Comparison of ENCODE assay signal across 8 cellular contexts in the genomic region with DNA sequence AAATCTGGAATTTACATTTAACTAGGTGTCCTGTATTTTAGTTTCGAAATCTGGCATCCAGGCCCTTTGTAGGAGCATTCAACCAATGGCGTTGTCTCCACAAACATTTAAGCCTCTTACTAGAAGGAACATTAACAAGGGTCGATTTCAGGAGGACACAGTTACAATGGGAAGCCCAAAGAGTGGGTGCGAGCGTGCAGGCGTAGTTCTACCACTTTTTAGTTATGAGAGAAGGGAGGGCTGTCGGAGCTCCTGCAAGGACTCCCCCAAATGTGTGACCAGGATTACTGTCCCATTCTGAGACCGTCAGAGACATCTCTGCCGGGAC. TPM values are rescaled to one million over a fixed set of nuclear protein-coding genes. Genes with fewer than 3 reads are reported as not detected.
DNase-seq lines count a peak whose midpoint lies in the region; ATAC-seq and TF ChIP-seq lines count a peak whose summit lies in the region.

No MANE protein-coding gene starts in this region.

- TF ChIP-seq EP300 in SK-N-SH (IDR thresholded peaks at IDR 0.05; ENCODE audit: borderline replicate concordance in 1 of 2, low read depth in 1 of 2, low read length in 1 of 2): no peak

- H3K4me2 ChIP-seq in SK-N-SH: peak overlapping the region; percentile 92

- peak overlapping the region; percentile 97 for H3K4me3 Mint-ChIP-seq in progenitor cell of endocrine pancreas (ENCODE audit: low read depth)

- 22% methylated on average over 7 of the region's 9 CpGs for whole genome bisulfite sequencing in SK-N-SH (ENCODE audit: low lambda C conversion rate)

- peaks cover 18% of the 10 kb centered on the region for H3K4me1 Mint-ChIP-seq in progenitor cell of endocrine pancreas (ENCODE audit: low read depth)

- H2AFZ ChIP-seq in ACC112 (ENCODE audit: low read length, unreplicated experiment) (peak overlapping the region; percentile 97), SK-N-SH (ENCODE audit: low read depth) (peak overlapping the region; percentile 100)

- no peaks in the 10 kb centered on the region for H3F3A ChIP-seq in SK-N-SH (replicated peaks; ENCODE audit: insufficient read depth)

- POLR2A ChIA-PET in SK-N-SH (lab: Yijun Ruan, JAX): interaction anchor here (1.3 kb wide), 1 partner anchor 409 kb away, joined by 3 read pairs; no protein-coding TSS in a partner anchor

- H3K36me3 ChIP-seq in ACC112 (ENCODE audit: insufficient read depth, low read length) (peaks cover 13% of the 10 kb centered on the region), SK-N-SH (replicated peaks in 1 of 2; ENCODE audit: control insufficient read depth in 1 of 2, insufficient read depth in 2 of 2, low read length in 1 of 2) (peaks cover 0 to 3% of the 10 kb centered on the region in 2 experiments)

- no peaks in the 10 kb centered on the region for H3K9me3 Mint-ChIP-seq in progenitor cell of endocrine pancreas (ENCODE audit: low read depth)

- peaks cover 8% of the 10 kb centered on the region for H3K27me3 Mint-ChIP-seq in progenitor cell of endocrine pancreas

- H3K27ac ChIP-seq in ACC112 (ENCODE audit: low read depth, low read length): no peak overlapping the region
- peak overlapping the region; percentile 24 to 64; a peak in 2 of 4 replicates for H3K27ac ChIP-seq in SK-N-SH (ENCODE audit: low read depth in 2 of 2, low read length in 1 of 2)

- peaks cover 9% of the 10 kb centered on the region for H3K36me3 Mint-ChIP-seq in progenitor cell of endocrine pancreas (ENCODE audit: insufficient read depth)

- no peak for TF ChIP-seq CTCF in SK-N-SH (IDR thresholded peaks at IDR 0.05)
- TF ChIP-seq CTCF in fibroblast of villous mesenchyme (IDR thresholded peaks at IDR 0.05; ENCODE audit: insufficient read depth, low read depth, low read length): no peak
- TF ChIP-seq CTCF in progenitor cell of endocrine pancreas (IDR thresholded peaks at IDR 0.05; ENCODE audit: unreplicated experiment): no peak

- H3K27ac Mint-ChIP-seq in progenitor cell of endocrine pancreas: peak overlapping the region; percentile 96

- H3K4me1 ChIP-seq in ACC112 (ENCODE audit: control insufficient read depth, insufficient read depth, low read length, unreplicated experiment) (peaks cover 33% of the 10 kb centered on the region), SK-N-SH (ENCODE audit: control insufficient read depth in 1 of 2, insufficient read depth in 2 of 2, low read depth in 1 of 2, low read length in 1 of 2) (peaks cover 6 to 8% of the 10 kb centered on the region in 2 experiments; a peak in 3 of 4 replicates)

- CTCF ChIA-PET in SK-N-SH (lab: Yijun Ruan, JAX): interaction anchor here (0.8 to 4.0 kb wide), 10 partner anchors 8 to 57 kb away, joined by 3 to 24 read pairs (median 4); a partner anchor contains a TSS

- peak; percentile 13 for ATAC-seq in GM21717 (IDR thresholded peaks at IDR 0.05; ENCODE audit: unreplicated experiment)

- TF ChIP-seq RAD21 in SK-N-SH (IDR thresholded peaks at IDR 0.05; ENCODE audit: low read length): no peak

- H3K79me2 ChIP-seq in ACC112 (ENCODE audit: control insufficient read depth, insufficient read depth, low read length, unreplicated experiment): peaks cover 16% of the 10 kb centered on the region
- no peaks in the 10 kb centered on the region; the same call in 1 of the 2 replicates for H3K79me2 ChIP-seq in SK-N-SH (ENCODE audit: insufficient read depth)

- peak overlapping the region; percentile 69; the same call in 1 of the 2 replicates for H3K9ac ChIP-seq in SK-N-SH

- H3K4me3 ChIP-seq in ACC112 (ENCODE audit: low read depth, low read length) (peak overlapping the region; percentile 88), SK-N-SH (ENCODE audit: low read depth in 2 of 2, low read length in 1 of 2) (peak overlapping the region; percentile 89 to 93), fibroblast of villous mesenchyme (ENCODE audit: low read depth, low read length) (peak overlapping the region; percentile 82)

- DNase-seq in SK-N-SH: no peak
- DNase-seq in fibroblast of villous mesenchyme (ENCODE audit: low read depth): peak; percentile 32
- DNase-seq in progenitor cell of endocrine pancreas (ENCODE audit: low spot score, unreplicated experiment): no peak
- no peak for DNase-seq in medulla oblongata (ENCODE audit: extremely low spot score)
- no peak for DNase-seq in Kasumi-1 (lab: John Stamatoyannopoulos, UW)
- no peak for DNase-seq in central memory CD4-positive, alpha-beta T cell

- H3K9me2 ChIP-seq in SK-N-SH: no peaks in the 10 kb centered on the region

- H3K27me3 ChIP-seq in ACC112 (ENCODE audit: insufficient read depth, low read length) (no peaks in the 10 kb centered on the region), SK-N-SH (ENCODE audit: insufficient read depth) (peaks cover 6% of the 10 kb centered on the region; the same call in 1 of the 2 replicates)

- H3K9me3 ChIP-seq in SK-N-SH: no peaks in the 10 kb centered on the region

- H4K20me1 ChIP-seq in SK-N-SH (ENCODE audit: insufficient read depth): no peaks in the 10 kb centered on the region

TF ChIP-seq in SK-N-SH, 30 proteins besides CTCF, POLR2A, EP300 and RAD21:
- TF ChIP-seq TCF12 (IDR thresholded peaks at IDR 0.05) (no peak), ELF1 (IDR thresholded peaks at IDR 0.05) (no peak)
TF ChIP-seq in SK-N-SH: peak in this region for 0.

RNA-seq across cellular contexts. Expression of a gene that starts 0.4 kb away (rescaled TPM):
- polyA plus RNA-seq in SK-N-SH (2012; rRNA removed): 15.0 and 18.8 TPM in 2 replicates
- polyA plus RNA-seq in SK-N-SH (2012; cell fraction: cytosol; rRNA removed): 8.3 and 12.0 TPM in 2 replicates
- polyA plus RNA-seq in SK-N-SH (2012; cell fraction: nucleus; rRNA removed): 14.3 and 16.8 TPM in 2 replicates
- total RNA-seq in fibroblast of villous mesenchyme (13.4 and 32.2 TPM in 2 replicates), progenitor cell of endocrine pancreas (25.6 and 30.5 TPM in 2 replicates)

RNA-seq across cellular contexts. Expression of a gene that starts 8.7 kb away (rescaled TPM):
- 406 and 478 TPM in 2 replicates for polyA plus RNA-seq in SK-N-SH (2012; rRNA removed)
- 402 and 422 TPM in 2 replicates for polyA plus RNA-seq in SK-N-SH (2012; cell fraction: cytosol; rRNA removed)
- polyA plus RNA-seq in SK-N-SH (2012; cell fraction: nucleus; rRNA removed): 149 and 190 TPM in 2 replicates
- total RNA-seq in fibroblast of villous mesenchyme (318 and 369 TPM in 2 replicates), progenitor cell of endocrine pancreas (149 and 150 TPM in 2 replicates)

RNA-seq across cellular contexts. Expression of a gene that starts 46.4 kb away (rescaled TPM):
- not detected in 2 replicates for polyA plus RNA-seq in SK-N-SH (2012; rRNA removed)
- not detected in 2 replicates for polyA plus RNA-seq in SK-N-SH (2012; cell fraction: cytosol; rRNA removed)
- not detected in 2 replicates for polyA plus RNA-seq in SK-N-SH (2012; cell fraction: nucleus; rRNA removed)
- total RNA-seq in fibroblast of villous mesenchyme (not detected in 2 replicates), progenitor cell of endocrine pancreas (not detected in 2 replicates)
